Comparison of ENCODE assay signal across 1 cellular context in the genomic region with DNA sequence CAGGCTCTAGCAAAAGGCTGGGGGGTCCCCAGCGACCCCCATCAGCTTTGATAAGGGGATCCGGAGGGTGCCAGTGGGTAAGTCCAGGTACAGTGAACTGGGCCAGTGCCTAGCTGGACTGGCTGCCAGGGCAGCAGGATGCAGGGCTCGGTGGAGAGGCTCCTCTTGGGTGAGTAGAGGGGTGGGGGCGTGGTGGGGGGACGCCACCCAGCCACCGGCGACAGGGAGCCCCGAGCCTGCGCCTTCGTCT.
TF ChIP-seq lines count a peak whose summit lies in the region.

No MANE protein-coding gene starts in this region.

TF ChIP-seq in H1, 55 proteins besides CTCF, POLR2A, EP300 and RAD21:
- TF ChIP-seq TBP (IDR thresholded peaks at IDR 0.05; ENCODE audit: low read depth, low read length) (no peak), PHF8 (conservative IDR thresholded peaks at IDR 0.05; ENCODE audit: low read depth, low read length) (no peak), SIN3A (conservative IDR thresholded peaks at IDR 0.05 in 1 of 2, IDR thresholded peaks at IDR 0.05 in 1 of 2; ENCODE audit: low read depth in 1 of 2, low read length in 2 of 2) (no peak), BRCA1 (IDR thresholded peaks at IDR 0.05; ENCODE audit: low read depth, low read length) (no peak), TAF1 (IDR thresholded peaks at IDR 0.05; ENCODE audit: low read depth, low read length) (no peak), TEAD4 (IDR thresholded peaks at IDR 0.05; ENCODE audit: low read depth, low read length) (no peak), ASH2L (IDR thresholded peaks at IDR 0.05; ENCODE audit: low read length) (no peak), KDM4A (IDR thresholded peaks at IDR 0.05; ENCODE audit: low read depth, low read length, severe bottlenecking) (no peak)
- TF ChIP-seq, protein P1, sequence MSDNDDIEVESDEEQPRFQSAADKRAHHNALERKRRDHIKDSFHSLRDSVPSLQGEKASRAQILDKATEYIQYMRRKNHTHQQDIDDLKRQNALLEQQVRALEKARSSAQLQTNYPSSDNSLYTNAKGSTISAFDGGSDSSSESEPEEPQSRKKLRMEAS (IDR thresholded peaks at IDR 0.05) = no peak
